20 cellular contexts compared by ENCODE assay signal in the genomic region with DNA sequence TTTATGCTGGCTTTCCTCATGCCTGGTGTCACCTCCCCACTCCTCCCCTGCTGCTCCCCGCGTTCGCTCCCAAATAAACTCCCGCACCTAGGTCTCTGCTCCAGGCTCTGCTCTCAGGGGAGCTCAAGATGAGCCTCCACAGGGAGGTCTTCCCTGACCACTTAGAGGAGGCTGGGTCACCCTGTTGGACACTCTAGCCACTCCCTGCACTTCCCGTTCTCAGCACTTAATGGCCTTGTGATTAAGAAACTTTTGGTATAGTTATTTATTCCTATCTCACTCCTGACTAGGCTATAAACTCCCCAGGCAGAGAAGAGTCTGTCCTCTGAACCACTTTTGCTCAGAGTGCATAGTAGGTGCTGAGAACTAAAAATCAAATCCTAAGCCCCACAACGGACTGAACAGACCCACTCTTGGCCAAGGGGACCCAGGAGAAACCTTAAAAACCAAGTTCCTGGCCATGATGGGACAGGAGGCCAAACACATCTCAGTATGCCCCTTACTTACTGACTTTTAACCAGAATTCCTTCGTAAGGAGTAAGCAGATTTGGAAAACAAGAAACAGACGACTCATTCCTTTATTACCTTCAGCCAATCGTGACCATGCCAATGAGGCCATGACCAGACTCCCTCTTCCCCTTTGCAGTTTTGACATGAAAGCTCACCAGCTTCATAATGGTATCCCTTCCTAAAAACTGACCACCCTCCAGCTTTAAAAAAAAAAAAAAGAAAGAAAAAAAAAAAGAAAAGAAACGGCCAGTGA.
DNase-seq lines count a peak whose midpoint lies in the region; ATAC-seq and TF ChIP-seq lines count a peak whose summit lies in the region.
"Had no signal": no experiment of that assay in that cellular context is flagged by ENCODE, and none has a peak within 500 bp of the region (broad histone marks: within the 10 kb centered on the region; RNA-seq: fewer than 3 reads in every experiment).

No MANE protein-coding gene starts in this region.

- peaks cover 1% of the 10 kb centered on the region for H3K27me3 Mint-ChIP-seq in activated CD4-positive, alpha-beta T cell treated with anti-CD3 and anti-CD28 coated beads, Interleukin-2, amount 10 ng/mL, durations not matched to agents 24 days and 14 days
- H3K27me3 Mint-ChIP-seq in activated CD4-positive, alpha-beta T cell treated with anti-CD3 and anti-CD28 coated beads for 36 hours = peaks cover 2% of the 10 kb centered on the region

- no peaks in the 10 kb centered on the region for H4K20me1 ChIP-seq in PC-9 (ENCODE audit: insufficient read depth)

- H3K4me3 ChIP-seq in PC-9 = no peak overlapping the region
- no peak overlapping the region for H3K4me3 ChIP-seq in fibroblast of mammary gland (ENCODE audit: control insufficient read depth, low read depth, low read length)
- no peak overlapping the region for H3K4me3 ChIP-seq in uterus
- H3K4me3 ChIP-seq: stomach had no signal

- no peak overlapping the region for H2AFZ ChIP-seq in PC-9

- no peak overlapping the region for H3K27ac Mint-ChIP-seq in activated CD4-positive, alpha-beta T cell treated with anti-CD3 and anti-CD28 coated beads, Interleukin-2, amount 10 ng/mL, durations not matched to agents 24 days and 14 days
- H3K27ac Mint-ChIP-seq in activated CD4-positive, alpha-beta T cell treated with anti-CD3 and anti-CD28 coated beads for 36 hours = no peak overlapping the region
- H3K27ac Mint-ChIP-seq: activated CD4-positive, alpha-beta memory T cell treated with anti-CD3 and anti-CD28 coated beads, Interleukin-2, amount 10 ng/mL, durations not matched to agents 7 days and 5 days; activated naive CD4-positive, alpha-beta T cell treated with anti-CD3 and anti-CD28 coated beads, Interleukin-2, amount 10 ng/mL, durations not matched to agents 7 days and 5 days; CD4-positive, alpha-beta T cell had no signal

- ATAC-seq in activated CD4-positive, alpha-beta T cell treated with anti-CD3 and anti-CD28 coated beads for 36 hours = no peak

- 0 out of 2 replicates have a peak overlapping the region, but pooled peaks have one; percentile 4 for H3K4me2 ChIP-seq in PC-9

- H3F3A ChIP-seq in PC-9 (ENCODE audit: insufficient read depth, low read depth) = no peaks in the 10 kb centered on the region

- TF ChIP-seq POLR2A in uterus (IDR thresholded peaks at IDR 0.05) = no peak

- intact Hi-C loops in activated CD4-positive, alpha-beta T cell treated with anti-CD3 and anti-CD28 coated beads, Interleukin-2, amount 10 ng/mL, durations not matched to agents 24 days and 14 days (cut with micrococcal nuclease) = no loop called here
- intact Hi-C loops in activated CD4-positive, alpha-beta T cell treated with anti-CD3 and anti-CD28 coated beads for 36 hours (cut with DNase I, micrococcal nuclease) = no loop called here
- intact Hi-C loops in PC-9 (cut with micrococcal nuclease; ENCODE audit: unreplicated experiment) (no loop called here), uterus (cut with DNase I; ENCODE audit: low total_unique reads) (no loop called here)

- no peaks in the 10 kb centered on the region for H3K9me2 ChIP-seq in PC-9 (ENCODE audit: insufficient read depth)

- no peaks in the 10 kb centered on the region for H3K36me3 Mint-ChIP-seq in activated CD4-positive, alpha-beta T cell treated with anti-CD3 and anti-CD28 coated beads, Interleukin-2, amount 10 ng/mL, durations not matched to agents 24 days and 14 days (ENCODE audit: low read depth)
- H3K36me3 Mint-ChIP-seq in activated CD4-positive, alpha-beta T cell treated with anti-CD3 and anti-CD28 coated beads for 36 hours (ENCODE audit: low read depth) = no peaks in the 10 kb centered on the region
- H3K36me3 Mint-ChIP-seq: activated naive CD4-positive, alpha-beta T cell treated with anti-CD3 and anti-CD28 coated beads, Interleukin-2, amount 10 ng/mL, durations not matched to agents 7 days and 5 days had no signal

- no peak overlapping the region for H3K4me3 Mint-ChIP-seq in activated CD4-positive, alpha-beta T cell treated with anti-CD3 and anti-CD28 coated beads, Interleukin-2, amount 10 ng/mL, durations not matched to agents 24 days and 14 days
- no peak overlapping the region for H3K4me3 Mint-ChIP-seq in activated CD4-positive, alpha-beta T cell treated with anti-CD3 and anti-CD28 coated beads for 36 hours
- H3K4me3 Mint-ChIP-seq: activated CD4-positive, alpha-beta memory T cell treated with anti-CD3 and anti-CD28 coated beads, Interleukin-2, amount 10 ng/mL, durations not matched to agents 7 days and 5 days; activated naive CD4-positive, alpha-beta T cell treated with anti-CD3 and anti-CD28 coated beads, Interleukin-2, amount 10 ng/mL, durations not matched to agents 7 days and 5 days; CD4-positive, alpha-beta T cell had no signal

- H3K9me3 Mint-ChIP-seq in activated CD4-positive, alpha-beta T cell treated with anti-CD3 and anti-CD28 coated beads, Interleukin-2, amount 10 ng/mL, durations not matched to agents 24 days and 14 days = no peaks in the 10 kb centered on the region
- H3K9me3 Mint-ChIP-seq in activated CD4-positive, alpha-beta T cell treated with anti-CD3 and anti-CD28 coated beads for 36 hours (ENCODE audit: low read depth) = no peaks in the 10 kb centered on the region
- H3K9me3 Mint-ChIP-seq: activated CD4-positive, alpha-beta memory T cell treated with anti-CD3 and anti-CD28 coated beads, Interleukin-2, amount 10 ng/mL, durations not matched to agents 7 days and 5 days; activated naive CD4-positive, alpha-beta T cell treated with anti-CD3 and anti-CD28 coated beads, Interleukin-2, amount 10 ng/mL, durations not matched to agents 7 days and 5 days; CD4-positive, alpha-beta T cell had no signal

- POLR2A ChIA-PET in activated CD4-positive, alpha-beta T cell treated with anti-CD3 and anti-CD28 coated beads for 36 hours (lab: Charles Lee) = interaction anchor here (0.6 kb wide), 1 partner anchor 15 kb away, joined by 3 read pairs; no protein-coding TSS in a partner anchor
- POLR2A ChIA-PET in PC-9 (lab: Charles Lee; ENCODE audit: unreplicated experiment) = no interaction called here

- peak overlapping the region; percentile 10; the same call in 1 of the 2 replicates for H3K27ac ChIP-seq in PC-9
- peak overlapping the region; percentile 17 to 28 for H3K27ac ChIP-seq in uterus
- H3K27ac ChIP-seq: stomach had no signal

- H3K4me1 Mint-ChIP-seq in activated CD4-positive, alpha-beta T cell treated with anti-CD3 and anti-CD28 coated beads, Interleukin-2, amount 10 ng/mL, durations not matched to agents 24 days and 14 days = no peaks in the 10 kb centered on the region
- no peaks in the 10 kb centered on the region for H3K4me1 Mint-ChIP-seq in activated CD4-positive, alpha-beta T cell treated with anti-CD3 and anti-CD28 coated beads for 36 hours
- H3K4me1 Mint-ChIP-seq: activated CD4-positive, alpha-beta memory T cell treated with anti-CD3 and anti-CD28 coated beads, Interleukin-2, amount 10 ng/mL, durations not matched to agents 7 days and 5 days; activated naive CD4-positive, alpha-beta T cell treated with anti-CD3 and anti-CD28 coated beads, Interleukin-2, amount 10 ng/mL, durations not matched to agents 7 days and 5 days had no signal

- no TSS peak for BruUV-seq in PC-9 (replicated peaks; lab: Mats Ljungman, UMichigan)

- H3K9me3 ChIP-seq in PC-9 (ENCODE audit: insufficient read depth, low read depth) = no peaks in the 10 kb centered on the region
- H3K9me3 ChIP-seq in uterus = no peaks in the 10 kb centered on the region
- H3K9me3 ChIP-seq: stomach had no signal

- DNase-seq in activated CD4-positive, alpha-beta T cell treated with anti-CD3 and anti-CD28 coated beads, Interleukin-2, amount 10 ng/mL, durations not matched to agents 24 days and 14 days = peak; percentile 34
- DNase-seq in activated CD4-positive, alpha-beta T cell treated with anti-CD3 and anti-CD28 coated beads for 36 hours = no peak
- DNase-seq in PC-9 (no peak), fibroblast of mammary gland (ENCODE audit: low read depth) (peak; percentile 56), uterus (no peak), middle frontal gyrus (ENCODE audit: extremely low spot score, low spot score) (no peak), T-helper 1 cell (no peak), NCI-H2029 (lab: John Stamatoyannopoulos, UW) (no peak)
- DNase-seq: activated CD4-positive, alpha-beta memory T cell treated with anti-CD3 and anti-CD28 coated beads, Interleukin-2, amount 10 ng/mL, durations not matched to agents 7 days and 5 days; activated naive CD4-positive, alpha-beta T cell treated with anti-CD3 and anti-CD28 coated beads, Interleukin-2, amount 10 ng/mL, durations not matched to agents 7 days and 5 days; activated T-cell treated with anti-CD3 and anti-CD28 coated beads, Interleukin-2, amount 50 U/mL, for 1 hour; CD4-positive, alpha-beta T cell; hippocampal formation; islet precursor cell; KG1; NCI-H1048; NCI-H524; SHP77; stimulated activated CD4-positive, alpha-beta T cell treated with anti-CD3 and anti-CD28 coated beads, Interleukin-2, amount 100 ng/mL, for 48 hours; stomach had no signal

- no peaks in the 10 kb centered on the region for H3K79me2 ChIP-seq in PC-9 (ENCODE audit: low read depth)

- H3K36me3 ChIP-seq in PC-9 (ENCODE audit: low read depth) = no peaks in the 10 kb centered on the region
- H3K36me3 ChIP-seq in uterus = no peaks in the 10 kb centered on the region
- H3K36me3 ChIP-seq: stomach had no signal

- peaks cover 29% of the 10 kb centered on the region for H3K4me1 ChIP-seq in PC-9 (replicated peaks; ENCODE audit: insufficient read depth)
- no peaks in the 10 kb centered on the region for H3K4me1 ChIP-seq in uterus
- H3K4me1 ChIP-seq: stomach had no signal

- CTCF ChIA-PET in activated CD4-positive, alpha-beta T cell treated with anti-CD3 and anti-CD28 coated beads for 36 hours (lab: Charles Lee) = interaction anchor here (0.6 kb wide), 1 partner anchor 25 kb away, joined by 3 read pairs; no protein-coding TSS in a partner anchor
- CTCF ChIA-PET in PC-9 (lab: Charles Lee) = interaction anchor here (0.6 kb wide), 1 partner anchor 120 kb away, joined by 5 read pairs; no protein-coding TSS in a partner anchor

- H3K27me3 ChIP-seq in PC-9 (ENCODE audit: insufficient read depth, low read depth) (no peaks in the 10 kb centered on the region), uterus (no peaks in the 10 kb centered on the region)
- H3K27me3 ChIP-seq: stomach had no signal

- no peak for TF ChIP-seq CTCF in PC-9 (conservative IDR thresholded peaks at IDR 0.05)
- TF ChIP-seq CTCF in fibroblast of mammary gland (conservative IDR thresholded peaks at IDR 0.05; ENCODE audit: control insufficient read depth, insufficient read depth, low read depth, low read length) = no peak
- TF ChIP-seq CTCF in uterus (IDR thresholded peaks at IDR 0.05) = no peak

Comparison
In these comparisons a context has a peak if more than half of its experiments do, and no peak if none do; other contexts are left out.
1. DNase-seq: peak in activated CD4-positive, alpha-beta T cell treated with anti-CD3 and anti-CD28 coated beads, Interleukin-2, amount 10 ng/mL, durations not matched to agents 24 days and 14 days (single experiment) and fibroblast of mammary gland (single experiment); none in activated CD4-positive, alpha-beta T cell treated with anti-CD3 and anti-CD28 coated beads for 36 hours (single experiment), PC-9 (0 of 2), uterus (0 of 2), middle frontal gyrus (single experiment), T-helper 1 cell (0 of 5) and NCI-H2029 (single experiment).